Comparison of ENCODE assay signal across 1 cellular context in genomic region chr6:96809119-96809518, GRCh38.
TF ChIP-seq lines count a peak whose summit lies in the region.

No MANE protein-coding gene starts in this region.

TF ChIP-seq in IMR-90, 13 proteins besides CTCF, POLR2A, EP300 and RAD21:
- TF ChIP-seq RCOR1 (IDR thresholded peaks at IDR 0.05; ENCODE audit: insufficient replicate concordance, low read length) (no peak), USF2 (IDR thresholded peaks at IDR 0.05; ENCODE audit: low read depth, low read length) (no peak), CEBPB (IDR thresholded peaks at IDR 0.05; ENCODE audit: low read depth, low read length) (peak; percentile 74), MAZ (IDR thresholded peaks at IDR 0.05; ENCODE audit: borderline replicate concordance, low read depth, low read length) (no peak)
